Comparison of ENCODE assay signal across 8 cellular contexts in the genomic region with DNA sequence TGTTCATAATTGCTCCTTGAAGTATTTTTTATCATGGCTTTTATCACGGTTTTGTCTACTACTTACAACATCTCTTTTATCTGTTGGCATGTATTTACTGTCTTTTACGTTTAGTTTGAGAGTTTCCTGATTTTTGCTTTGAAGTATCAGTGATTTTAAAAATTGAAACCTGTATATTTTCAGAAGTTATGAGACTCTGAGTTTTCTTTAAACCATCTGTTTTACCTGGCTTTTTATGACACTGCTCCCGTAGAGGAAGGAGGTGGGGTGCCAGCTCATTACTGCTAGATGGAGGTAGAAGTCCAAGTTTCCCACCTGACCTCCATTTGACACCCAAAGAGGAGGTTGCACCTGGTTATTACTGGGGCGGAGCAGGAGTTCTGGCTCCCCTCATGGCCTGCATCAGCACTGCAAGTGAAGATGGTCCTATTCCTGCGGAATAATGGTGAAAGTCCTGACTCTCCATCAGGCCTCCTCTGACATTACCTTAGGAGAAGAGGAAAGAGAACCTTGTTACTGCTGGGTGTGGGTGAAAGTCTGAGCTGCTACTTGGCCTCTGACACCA. TPM values are rescaled to one million over a fixed set of nuclear protein-coding genes. Genes with fewer than 3 reads are reported as not detected.
DNase-seq lines count a peak whose midpoint lies in the region; ATAC-seq and TF ChIP-seq lines count a peak whose summit lies in the region.

No MANE protein-coding gene starts in this region.

- H3K9me3 ChIP-seq in tibial artery: no peaks in the 10 kb centered on the region

- H3K36me3 Mint-ChIP-seq in Calu3 (ENCODE audit: insufficient read depth, unreplicated experiment): no peaks in the 10 kb centered on the region
- H3K36me3 Mint-ChIP-seq in activated CD8-positive, alpha-beta T cell treated with anti-CD3 and anti-CD28 coated beads for 36 hours (ENCODE audit: low read depth): no peaks in the 10 kb centered on the region

- peak; percentile 56 for ATAC-seq in HG03342 (IDR thresholded peaks at IDR 0.05; ENCODE audit: unreplicated experiment)
- ATAC-seq in activated CD8-positive, alpha-beta T cell treated with anti-CD3 and anti-CD28 coated beads for 36 hours: peak; percentile 60
- peak; percentile 95 for ATAC-seq in left colon

- H3K4me3 ChIP-seq in tibial artery: no peak overlapping the region

- H3K4me1 Mint-ChIP-seq in Calu3 (ENCODE audit: low read depth, unreplicated experiment): no peaks in the 10 kb centered on the region
- H3K4me1 Mint-ChIP-seq in activated CD8-positive, alpha-beta T cell treated with anti-CD3 and anti-CD28 coated beads for 36 hours (ENCODE audit: low read depth): peaks cover 33% of the 10 kb centered on the region

- TF ChIP-seq CTCF in Calu3 (IDR thresholded peaks at IDR 0.05; ENCODE audit: unreplicated experiment): peak; percentile 44
- peak; percentile 46 for TF ChIP-seq CTCF in activated CD8-positive, alpha-beta T cell treated with anti-CD3 and anti-CD28 coated beads for 36 hours (IDR thresholded peaks at IDR 0.05)
- no peak for TF ChIP-seq CTCF in tibial artery (IDR thresholded peaks at IDR 0.05)

- CTCF ChIA-PET in Calu3 (lab: Charles Lee): interaction anchor here (0.7 kb wide), 1 partner anchor 10 kb away, joined by 13 read pairs; a partner anchor contains a TSS
- CTCF ChIA-PET in activated CD8-positive, alpha-beta T cell treated with anti-CD3 and anti-CD28 coated beads for 36 hours (lab: Charles Lee): interaction anchor here (0.6 to 9.3 kb wide), 12 partner anchors 11 to 198 kb away, joined by 3 to 95 read pairs (median 3); a partner anchor contains a TSS

- H3K4me3 Mint-ChIP-seq in Calu3 (ENCODE audit: low read depth, unreplicated experiment): no peak overlapping the region
- no peak overlapping the region for H3K4me3 Mint-ChIP-seq in activated CD8-positive, alpha-beta T cell treated with anti-CD3 and anti-CD28 coated beads for 36 hours

- no TSS peak for BruUV-seq in Calu3 (replicated peaks; lab: Mats Ljungman, UMichigan)

- intact Hi-C loops in Calu3 (cut with micrococcal nuclease; ENCODE audit: unreplicated experiment) (no loop called here), left colon (cut with DNase I, micrococcal nuclease) (loop anchor here in 1 of 2 donors (10.0 kb wide), 1 partner anchor 194 kb away; no protein-coding TSS in a partner anchor), tibial artery (cut with DNase I; ENCODE audit: low total_unique reads) (no loop called here)
- intact Hi-C loops in activated CD8-positive, alpha-beta T cell treated with anti-CD3 and anti-CD28 coated beads for 36 hours (cut with micrococcal nuclease): no loop called here

- H3K27me3 Mint-ChIP-seq in Calu3 (ENCODE audit: unreplicated experiment): no peaks in the 10 kb centered on the region
- no peaks in the 10 kb centered on the region for H3K27me3 Mint-ChIP-seq in activated CD8-positive, alpha-beta T cell treated with anti-CD3 and anti-CD28 coated beads for 36 hours

- H3K27ac Mint-ChIP-seq in Calu3 (ENCODE audit: unreplicated experiment): no peak overlapping the region
- H3K27ac Mint-ChIP-seq in activated CD8-positive, alpha-beta T cell treated with anti-CD3 and anti-CD28 coated beads for 36 hours: peak overlapping the region; percentile 63

- no peaks in the 10 kb centered on the region for H3K36me3 ChIP-seq in tibial artery

- H3K9me3 Mint-ChIP-seq in Calu3 (ENCODE audit: low read depth, unreplicated experiment): no peaks in the 10 kb centered on the region
- H3K9me3 Mint-ChIP-seq in activated CD8-positive, alpha-beta T cell treated with anti-CD3 and anti-CD28 coated beads for 36 hours: no peaks in the 10 kb centered on the region

- no peaks in the 10 kb centered on the region for H3K27me3 ChIP-seq in tibial artery

- DNase-seq in Calu3 (peak; percentile 46), left colon (peak; percentile 38 to 43), tibial artery (no peak), cerebellum (ENCODE audit: low spot score) (no peak), AG08396 (ENCODE audit: low spot score) (no peak), ureter (ENCODE audit: low spot score) (no peak)
- DNase-seq in activated CD8-positive, alpha-beta T cell treated with anti-CD3 and anti-CD28 coated beads for 36 hours: peak; percentile 51

- H3K27ac ChIP-seq in tibial artery: no peak overlapping the region

- POLR2A ChIA-PET in activated CD8-positive, alpha-beta T cell treated with anti-CD3 and anti-CD28 coated beads for 36 hours (lab: Charles Lee): interaction anchor here (0.8 to 1.0 kb wide), 3 partner anchors 10 to 162 kb away, joined by 3 to 5 read pairs (median 3); a partner anchor contains a TSS

- peaks cover 0 to 4% (median 2%) of the 10 kb centered on the region in 4 donors for H3K4me1 ChIP-seq in tibial artery

RNA-seq across cellular contexts. Expression of a gene that starts 10.0 kb away (rescaled TPM):
- total RNA-seq in Calu3 (2022) (37.0 and 40.9 TPM in 2 replicates), left colon (10 to 100 TPM; 21.4 to 26.7 TPM), cerebellum (64.2 TPM), ureter (36.7 TPM)
- 10 to 100 TPM; 34.8 to 36.6 TPM for total RNA-seq in activated CD8-positive, alpha-beta T cell treated with anti-CD3 and anti-CD28 coated beads for 36 hours

Comparison
In these comparisons a context has a peak if more than half of its experiments do, and no peak if none do; other contexts are left out.
1. DNase-seq: peak in Calu3 (single experiment), activated CD8-positive, alpha-beta T cell treated with anti-CD3 and anti-CD28 coated beads for 36 hours (single experiment) and left colon (2 of 2); none in tibial artery (0 of 2), cerebellum (single experiment), AG08396 (single experiment) and ureter (single experiment).
2. CTCF ChIP-seq: peak in Calu3 (single experiment) and activated CD8-positive, alpha-beta T cell treated with anti-CD3 and anti-CD28 coated beads for 36 hours (single experiment); none in tibial artery (0 of 2).
3. Peak in every context shown above with its lines, with median percentiles within 50 percentile points of each other: ATAC-seq.